Comparison of ENCODE assay signal across 1 cellular context in the genomic region with DNA sequence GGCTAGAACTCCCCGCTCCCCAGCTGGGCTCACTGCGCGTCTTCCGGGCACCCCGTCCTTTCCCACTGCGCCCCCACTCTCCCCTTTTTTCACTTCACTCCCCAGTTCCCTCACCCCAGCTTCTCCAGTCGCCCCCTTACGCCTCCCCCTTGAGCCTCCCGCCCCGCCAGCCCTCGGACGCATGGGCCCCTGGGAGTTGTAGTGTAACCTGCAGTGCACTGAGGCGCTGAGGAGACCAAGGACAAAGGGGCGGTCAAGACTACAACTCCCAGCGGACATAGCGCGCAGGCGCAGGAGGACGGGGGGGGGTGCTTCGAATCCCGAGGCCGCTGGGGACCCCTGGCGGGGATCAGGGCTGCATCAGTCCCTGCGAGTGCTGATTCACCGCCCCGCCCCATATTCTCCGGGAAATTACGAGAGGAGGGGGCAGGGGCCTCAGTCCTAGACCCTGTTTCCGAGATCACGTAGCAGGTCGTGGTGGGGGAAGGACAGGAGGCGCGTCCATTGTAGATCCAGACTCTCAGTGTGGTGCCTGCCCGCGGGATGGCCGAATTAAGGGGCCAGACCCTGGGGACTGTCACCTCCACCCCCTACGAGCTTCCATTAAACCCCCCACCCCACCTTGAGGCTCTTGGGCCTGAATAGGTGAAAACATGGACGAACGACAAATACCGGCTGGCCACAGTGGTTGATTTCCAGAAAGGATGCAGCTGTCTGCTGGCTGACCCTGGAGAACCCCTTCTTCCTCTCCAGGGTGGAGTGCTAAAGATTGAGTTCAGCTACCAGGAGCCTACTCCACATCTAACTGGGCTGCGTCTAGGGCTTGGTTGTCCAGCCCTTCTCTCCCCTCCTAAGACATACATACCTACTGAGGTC.
A peak's percentile ranks its signal among the peaks of the same experiment; 100 is the strongest.
TF ChIP-seq lines count a peak whose summit lies in the region.

No MANE protein-coding gene starts in this region.

TF ChIP-seq in GM23338, 12 proteins besides CTCF, POLR2A, EP300 and RAD21:
- TF ChIP-seq ZNF114 (CRISPR knock-in tag; IDR thresholded peaks at IDR 0.05) = no peak
- TF ChIP-seq CREB1 (CRISPR knock-in tag; IDR thresholded peaks at IDR 0.05; ENCODE audit: low read depth) = peak; percentile 64; the same call in 1 of the 2 replicates
- TF ChIP-seq EZH2phosphoT487 (IDR thresholded peaks at IDR 0.05; ENCODE audit: unreplicated experiment) = no peak
- no peak for TF ChIP-seq JUNB (IDR thresholded peaks at IDR 0.05; ENCODE audit: unreplicated experiment)
- no peak for TF ChIP-seq ZNF331 (CRISPR knock-in tag; IDR thresholded peaks at IDR 0.05; ENCODE audit: low read depth)
- TF ChIP-seq POLR2AphosphoS5 (IDR thresholded peaks at IDR 0.05; ENCODE audit: low read depth) = peak; percentile 72
- TF ChIP-seq, protein P1, sequence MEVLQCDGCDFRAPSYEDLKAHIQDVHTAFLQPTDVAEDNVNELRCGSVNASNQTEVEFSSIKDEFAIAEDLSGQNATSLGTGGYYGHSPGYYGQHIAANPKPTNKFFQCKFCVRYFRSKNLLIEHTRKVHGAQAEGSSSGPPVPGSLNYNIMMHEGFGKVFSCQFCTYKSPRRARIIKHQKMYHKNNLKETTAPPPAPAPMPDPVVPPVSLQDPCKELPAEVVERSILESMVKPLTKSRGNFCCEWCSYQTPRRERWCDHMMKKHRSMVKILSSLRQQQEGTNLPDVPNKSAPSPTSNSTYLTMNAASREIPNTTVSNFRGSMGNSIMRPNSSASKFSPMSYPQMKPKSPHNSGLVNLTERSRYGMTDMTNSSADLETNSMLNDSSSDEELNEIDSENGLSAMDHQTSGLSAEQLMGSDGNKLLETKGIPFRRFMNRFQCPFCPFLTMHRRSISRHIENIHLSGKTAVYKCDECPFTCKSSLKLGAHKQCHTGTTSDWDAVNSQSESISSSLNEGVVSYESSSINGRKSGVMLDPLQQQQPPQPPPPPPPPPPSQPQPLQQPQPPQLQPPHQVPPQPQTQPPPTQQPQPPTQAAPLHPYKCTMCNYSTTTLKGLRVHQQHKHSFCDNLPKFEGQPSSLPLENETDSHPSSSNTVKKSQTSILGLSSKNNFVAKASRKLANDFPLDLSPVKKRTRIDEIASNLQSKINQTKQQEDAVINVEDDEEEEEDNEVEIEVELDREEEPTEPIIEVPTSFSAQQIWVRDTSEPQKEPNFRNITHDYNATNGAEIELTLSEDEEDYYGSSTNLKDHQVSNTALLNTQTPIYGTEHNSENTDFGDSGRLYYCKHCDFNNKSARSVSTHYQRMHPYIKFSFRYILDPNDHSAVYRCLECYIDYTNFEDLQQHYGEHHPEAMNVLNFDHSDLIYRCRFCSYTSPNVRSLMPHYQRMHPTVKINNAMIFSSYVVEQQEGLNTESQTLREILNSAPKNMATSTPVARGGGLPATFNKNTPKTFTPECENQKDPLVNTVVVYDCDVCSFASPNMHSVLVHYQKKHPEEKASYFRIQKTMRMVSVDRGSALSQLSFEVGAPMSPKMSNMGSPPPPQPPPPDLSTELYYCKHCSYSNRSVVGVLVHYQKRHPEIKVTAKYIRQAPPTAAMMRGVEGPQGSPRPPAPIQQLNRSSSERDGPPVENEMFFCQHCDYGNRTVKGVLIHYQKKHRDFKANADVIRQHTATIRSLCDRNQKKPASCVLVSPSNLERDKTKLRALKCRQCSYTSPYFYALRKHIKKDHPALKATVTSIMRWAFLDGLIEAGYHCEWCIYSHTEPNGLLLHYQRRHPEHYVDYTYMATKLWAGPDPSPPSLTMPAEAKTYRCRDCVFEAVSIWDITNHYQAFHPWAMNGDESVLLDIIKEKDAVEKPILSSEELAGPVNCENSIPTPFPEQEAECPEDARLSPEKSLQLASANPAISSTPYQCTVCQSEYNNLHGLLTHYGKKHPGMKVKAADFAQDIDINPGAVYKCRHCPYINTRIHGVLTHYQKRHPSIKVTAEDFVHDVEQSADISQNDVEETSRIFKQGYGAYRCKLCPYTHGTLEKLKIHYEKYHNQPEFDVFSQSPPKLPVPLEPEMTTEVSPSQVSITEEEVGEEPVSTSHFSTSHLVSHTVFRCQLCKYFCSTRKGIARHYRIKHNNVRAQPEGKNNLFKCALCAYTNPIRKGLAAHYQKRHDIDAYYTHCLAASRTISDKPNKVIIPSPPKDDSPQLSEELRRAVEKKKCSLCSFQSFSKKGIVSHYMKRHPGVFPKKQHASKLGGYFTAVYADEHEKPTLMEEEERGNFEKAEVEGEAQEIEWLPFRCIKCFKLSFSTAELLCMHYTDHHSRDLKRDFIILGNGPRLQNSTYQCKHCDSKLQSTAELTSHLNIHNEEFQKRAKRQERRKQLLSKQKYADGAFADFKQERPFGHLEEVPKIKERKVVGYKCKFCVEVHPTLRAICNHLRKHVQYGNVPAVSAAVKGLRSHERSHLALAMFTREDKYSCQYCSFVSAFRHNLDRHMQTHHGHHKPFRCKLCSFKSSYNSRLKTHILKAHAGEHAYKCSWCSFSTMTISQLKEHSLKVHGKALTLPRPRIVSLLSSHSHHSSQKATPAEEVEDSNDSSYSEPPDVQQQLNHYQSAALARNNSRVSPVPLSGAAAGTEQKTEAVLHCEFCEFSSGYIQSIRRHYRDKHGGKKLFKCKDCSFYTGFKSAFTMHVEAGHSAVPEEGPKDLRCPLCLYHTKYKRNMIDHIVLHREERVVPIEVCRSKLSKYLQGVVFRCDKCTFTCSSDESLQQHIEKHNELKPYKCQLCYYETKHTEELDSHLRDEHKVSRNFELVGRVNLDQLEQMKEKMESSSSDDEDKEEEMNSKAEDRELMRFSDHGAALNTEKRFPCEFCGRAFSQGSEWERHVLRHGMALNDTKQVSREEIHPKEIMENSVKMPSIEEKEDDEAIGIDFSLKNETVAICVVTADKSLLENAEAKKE (CRISPR knock-in tag; IDR thresholded peaks at IDR 0.05) = no peak
- TF ChIP-seq, protein P2, sequence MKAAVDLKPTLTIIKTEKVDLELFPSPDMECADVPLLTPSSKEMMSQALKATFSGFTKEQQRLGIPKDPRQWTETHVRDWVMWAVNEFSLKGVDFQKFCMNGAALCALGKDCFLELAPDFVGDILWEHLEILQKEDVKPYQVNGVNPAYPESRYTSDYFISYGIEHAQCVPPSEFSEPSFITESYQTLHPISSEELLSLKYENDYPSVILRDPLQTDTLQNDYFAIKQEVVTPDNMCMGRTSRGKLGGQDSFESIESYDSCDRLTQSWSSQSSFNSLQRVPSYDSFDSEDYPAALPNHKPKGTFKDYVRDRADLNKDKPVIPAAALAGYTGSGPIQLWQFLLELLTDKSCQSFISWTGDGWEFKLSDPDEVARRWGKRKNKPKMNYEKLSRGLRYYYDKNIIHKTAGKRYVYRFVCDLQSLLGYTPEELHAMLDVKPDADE (IDR thresholded peaks at IDR 0.05) = peak; percentile 92
TF ChIP-seq in GM23338: peak in this region for 3.
